In genomic region chr16:72856797-72857196, GRCh38 we compare ENCODE assay signal across 8 cellular contexts.
DNase-seq lines count a peak whose midpoint lies in the region; ATAC-seq lines count a peak whose summit lies in the region.

No MANE protein-coding gene starts in this region.

- peak; percentile 35 for DNase-seq in COR-L47 (lab: John Stamatoyannopoulos, UW)
- DNase-seq in GM19238 (ENCODE audit: insufficient read length, low spot score) = peak; percentile 18
- peak; percentile 58 for DNase-seq in SK-N-DZ (ENCODE audit: low spot score)
- peak; percentile 78 for DNase-seq in iPS-NIHi7 (ENCODE audit: extremely low spot score)
- DNase-seq in stimulated activated CD4-positive, alpha-beta T cell treated with anti-CD3 and anti-CD28 coated beads, Interleukin-4, amount 100 ng/mL, for 1 hour = no peak

- ATAC-seq in GM18517 (IDR thresholded peaks at IDR 0.05; ENCODE audit: unreplicated experiment) = no peak
- ATAC-seq in GM19397 (IDR thresholded peaks at IDR 0.05; ENCODE audit: unreplicated experiment) = no peak
- no peak for ATAC-seq in HG03439 (IDR thresholded peaks at IDR 0.05; ENCODE audit: unreplicated experiment)
